Comparison of ENCODE assay signal across 1 cellular context in genomic region chr22:36180038-36180880, GRCh38.
A peak's percentile ranks its signal among the peaks of the same experiment; 100 is the strongest.
TF ChIP-seq lines count a peak whose summit lies in the region.

No MANE protein-coding gene starts in this region.

TF ChIP-seq in HepG2, 621 proteins besides CTCF, POLR2A, EP300 and RAD21 (continued from another document and continues in another):
- TF ChIP-seq GRHL1 (CRISPR knock-in tag; conservative IDR thresholded peaks at IDR 0.05) (no peak), SP2 (CRISPR knock-in tag; IDR thresholded peaks at IDR 0.05) (no peak), TERF1 (CRISPR knock-in tag; IDR thresholded peaks at IDR 0.05) (no peak), HMG20B (CRISPR knock-in tag; conservative IDR thresholded peaks at IDR 0.05) (no peak), ZNF652 (CRISPR knock-in tag; IDR thresholded peaks at IDR 0.05; ENCODE audit: borderline replicate concordance, low read depth) (no peak), ZNF891 (CRISPR knock-in tag; IDR thresholded peaks at IDR 0.05) (no peak), ZNF7 (CRISPR knock-in tag; IDR thresholded peaks at IDR 0.05) (no peak), ZNF687 (CRISPR knock-in tag; IDR thresholded peaks at IDR 0.05) (peak; percentile 28; the same call in 1 of the 2 replicates), SRSF9 (IDR thresholded peaks at IDR 0.05; ENCODE audit: borderline replicate concordance, insufficient read depth, low read depth, low read length, poor library complexity, severe bottlenecking) (no peak), RFXAP (CRISPR knock-in tag; IDR thresholded peaks at IDR 0.05; ENCODE audit: borderline replicate concordance) (no peak), HNRNPLL (IDR thresholded peaks at IDR 0.05; ENCODE audit: low read depth, low read length, poor library complexity, severe bottlenecking) (no peak), CBX1 (IDR thresholded peaks at IDR 0.05; ENCODE audit: low read depth) (no peak), ZNF605 (CRISPR knock-in tag; IDR thresholded peaks at IDR 0.05) (no peak), ZHX2 (IDR thresholded peaks at IDR 0.05; ENCODE audit: low read depth) (no peak), ZHX2 (CRISPR knock-in tag; IDR thresholded peaks at IDR 0.05; ENCODE audit: borderline replicate concordance) (no peak), THRA (CRISPR knock-in tag; IDR thresholded peaks at IDR 0.05; ENCODE audit: borderline replicate concordance) (peak; percentile 64), XRCC5 (optimal IDR thresholded peaks at IDR 0.05; ENCODE audit: low read length) (peak; percentile 87), ZNF775 (CRISPR knock-in tag; IDR thresholded peaks at IDR 0.05; ENCODE audit: borderline replicate concordance) (no peak), HNF4G (IDR thresholded peaks at IDR 0.05; ENCODE audit: borderline replicate concordance, low read depth, low read length) (no peak), HNF4G (CRISPR knock-in tag; IDR thresholded peaks at IDR 0.05; ENCODE audit: borderline replicate concordance, low read depth) (no peak), PHF8 (CRISPR knock-in tag; IDR thresholded peaks at IDR 0.05) (0 out of 2 replicates have a peak, but pooled peaks have one; percentile 19), ZBTB42 (CRISPR knock-in tag; IDR thresholded peaks at IDR 0.05) (no peak), ZNF530 (CRISPR knock-in tag; IDR thresholded peaks at IDR 0.05; ENCODE audit: low read depth) (no peak), ZNF672 (CRISPR knock-in tag; IDR thresholded peaks at IDR 0.05) (no peak), CENPX (CRISPR knock-in tag; IDR thresholded peaks at IDR 0.05) (no peak), ZBTB4 (CRISPR knock-in tag; IDR thresholded peaks at IDR 0.05; ENCODE audit: borderline replicate concordance) (no peak), CERS6 (CRISPR knock-in tag; IDR thresholded peaks at IDR 0.05) (no peak), NFYC (CRISPR knock-in tag; IDR thresholded peaks at IDR 0.05) (no peak), NR2F6 (IDR thresholded peaks at IDR 0.05) (no peak), NR2F6 (CRISPR knock-in tag; IDR thresholded peaks at IDR 0.05) (peak; percentile 14; the same call in 1 of the 2 replicates), CBX5 (CRISPR knock-in tag; IDR thresholded peaks at IDR 0.05; ENCODE audit: borderline replicate concordance) (no peak), FOSL2 (CRISPR knock-in tag; IDR thresholded peaks at IDR 0.05) (no peak), ADNP (CRISPR knock-in tag; IDR thresholded peaks at IDR 0.05) (no peak), ZNF770 (CRISPR knock-in tag; IDR thresholded peaks at IDR 0.05) (no peak), CBX2 (IDR thresholded peaks at IDR 0.05; ENCODE audit: low read depth, low read length) (no peak), CBX2 (CRISPR knock-in tag; IDR thresholded peaks at IDR 0.05; ENCODE audit: low read depth) (no peak), POLR2AphosphoS2 (IDR thresholded peaks at IDR 0.05; ENCODE audit: low read depth, low read length) (no peak), KDM5A (IDR thresholded peaks at IDR 0.05; ENCODE audit: borderline replicate concordance, low read length) (no peak), HMGA1 (CRISPR knock-in tag; conservative IDR thresholded peaks at IDR 0.05) (no peak), SMC3 (IDR thresholded peaks at IDR 0.05; ENCODE audit: low read length) (peak; percentile 92), TFAP4 (IDR thresholded peaks at IDR 0.05; ENCODE audit: borderline replicate concordance, low read depth) (peak; percentile 44; the same call in 1 of the 2 replicates)
